1 cellular context compared by ENCODE assay signal in the genomic region with DNA sequence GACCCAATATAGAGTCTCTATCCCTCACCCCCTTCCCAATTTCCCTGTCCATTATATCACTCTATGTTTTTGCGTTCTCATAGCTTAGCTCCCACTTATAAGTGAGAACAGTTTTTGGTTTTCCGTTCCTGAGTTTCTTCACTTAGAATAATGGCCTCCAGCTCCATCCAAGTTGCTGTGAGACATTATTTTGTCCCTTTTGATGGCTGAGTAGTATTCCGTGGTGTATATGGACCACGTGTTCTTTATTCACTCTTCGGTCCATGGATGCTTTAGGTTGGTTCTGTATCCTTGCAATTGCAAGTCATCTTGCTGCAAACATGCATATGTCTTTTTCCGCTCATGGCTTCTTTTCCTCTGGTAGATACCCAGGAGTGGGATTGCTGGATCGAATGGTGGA.
TF ChIP-seq lines count a peak whose summit lies in the region.

No MANE protein-coding gene starts in this region.

TF ChIP-seq in HepG2, 621 proteins besides CTCF, POLR2A, EP300 and RAD21:
- TF ChIP-seq, protein P1, sequence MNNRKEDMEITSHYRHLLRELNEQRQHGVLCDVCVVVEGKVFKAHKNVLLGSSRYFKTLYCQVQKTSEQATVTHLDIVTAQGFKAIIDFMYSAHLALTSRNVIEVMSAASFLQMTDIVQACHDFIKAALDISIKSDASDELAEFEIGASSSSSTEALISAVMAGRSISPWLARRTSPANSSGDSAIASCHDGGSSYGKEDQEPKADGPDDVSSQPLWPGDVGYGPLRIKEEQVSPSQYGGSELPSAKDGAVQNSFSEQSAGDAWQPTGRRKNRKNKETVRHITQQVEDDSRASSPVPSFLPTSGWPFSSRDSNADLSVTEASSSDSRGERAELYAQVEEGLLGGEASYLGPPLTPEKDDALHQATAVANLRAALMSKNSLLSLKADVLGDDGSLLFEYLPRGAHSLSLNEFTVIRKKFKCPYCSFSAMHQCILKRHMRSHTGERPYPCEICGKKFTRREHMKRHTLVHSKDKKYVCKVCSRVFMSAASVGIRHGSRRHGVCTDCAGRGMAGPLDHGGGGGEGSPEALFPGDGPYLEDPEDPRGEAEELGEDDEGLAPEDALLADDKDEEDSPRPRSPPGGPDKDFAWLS (CRISPR knock-in tag; IDR thresholded peaks at IDR 0.05; ENCODE audit: borderline replicate concordance), result no peak
- no peak for TF ChIP-seq PHF21A (CRISPR knock-in tag; IDR thresholded peaks at IDR 0.05)
- TF ChIP-seq, protein P2, sequence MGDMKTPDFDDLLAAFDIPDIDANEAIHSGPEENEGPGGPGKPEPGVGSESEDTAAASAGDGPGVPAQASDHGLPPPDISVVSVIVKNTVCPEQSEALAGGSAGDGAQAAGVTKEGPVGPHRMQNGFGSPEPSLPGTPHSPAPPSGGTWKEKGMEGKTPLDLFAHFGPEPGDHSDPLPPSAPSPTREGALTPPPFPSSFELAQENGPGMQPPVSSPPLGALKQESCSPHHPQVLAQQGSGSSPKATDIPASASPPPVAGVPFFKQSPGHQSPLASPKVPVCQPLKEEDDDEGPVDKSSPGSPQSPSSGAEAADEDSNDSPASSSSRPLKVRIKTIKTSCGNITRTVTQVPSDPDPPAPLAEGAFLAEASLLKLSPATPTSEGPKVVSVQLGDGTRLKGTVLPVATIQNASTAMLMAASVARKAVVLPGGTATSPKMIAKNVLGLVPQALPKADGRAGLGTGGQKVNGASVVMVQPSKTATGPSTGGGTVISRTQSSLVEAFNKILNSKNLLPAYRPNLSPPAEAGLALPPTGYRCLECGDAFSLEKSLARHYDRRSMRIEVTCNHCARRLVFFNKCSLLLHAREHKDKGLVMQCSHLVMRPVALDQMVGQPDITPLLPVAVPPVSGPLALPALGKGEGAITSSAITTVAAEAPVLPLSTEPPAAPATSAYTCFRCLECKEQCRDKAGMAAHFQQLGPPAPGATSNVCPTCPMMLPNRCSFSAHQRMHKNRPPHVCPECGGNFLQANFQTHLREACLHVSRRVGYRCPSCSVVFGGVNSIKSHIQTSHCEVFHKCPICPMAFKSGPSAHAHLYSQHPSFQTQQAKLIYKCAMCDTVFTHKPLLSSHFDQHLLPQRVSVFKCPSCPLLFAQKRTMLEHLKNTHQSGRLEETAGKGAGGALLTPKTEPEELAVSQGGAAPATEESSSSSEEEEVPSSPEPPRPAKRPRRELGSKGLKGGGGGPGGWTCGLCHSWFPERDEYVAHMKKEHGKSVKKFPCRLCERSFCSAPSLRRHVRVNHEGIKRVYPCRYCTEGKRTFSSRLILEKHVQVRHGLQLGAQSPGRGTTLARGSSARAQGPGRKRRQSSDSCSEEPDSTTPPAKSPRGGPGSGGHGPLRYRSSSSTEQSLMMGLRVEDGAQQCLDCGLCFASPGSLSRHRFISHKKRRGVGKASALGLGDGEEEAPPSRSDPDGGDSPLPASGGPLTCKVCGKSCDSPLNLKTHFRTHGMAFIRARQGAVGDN (CRISPR knock-in tag; IDR thresholded peaks at IDR 0.05), result no peak
- no peak for TF ChIP-seq NONO (IDR thresholded peaks at IDR 0.05)
- no peak for TF ChIP-seq NONO (CRISPR knock-in tag; conservative IDR thresholded peaks at IDR 0.05)
- no peak for TF ChIP-seq ZBTB39 (CRISPR knock-in tag; IDR thresholded peaks at IDR 0.05)
- TF ChIP-seq ZEB1 (IDR thresholded peaks at IDR 0.05; ENCODE audit: insufficient replicate concordance, low read depth), result no peak
- no peak for TF ChIP-seq TOE1 (CRISPR knock-in tag; IDR thresholded peaks at IDR 0.05)
- no peak for TF ChIP-seq NCOA2 (CRISPR knock-in tag; IDR thresholded peaks at IDR 0.05)
- TF ChIP-seq ZNF546 (CRISPR knock-in tag; conservative IDR thresholded peaks at IDR 0.05), result no peak
- no peak for TF ChIP-seq AGO2 (optimal IDR thresholded peaks at IDR 0.05; ENCODE audit: low read depth, low read length)
- no peak for TF ChIP-seq ZNF501 (CRISPR knock-in tag; IDR thresholded peaks at IDR 0.05)
- no peak for TF ChIP-seq ZNF362 (CRISPR knock-in tag; IDR thresholded peaks at IDR 0.05; ENCODE audit: borderline replicate concordance)
- TF ChIP-seq NR2F1 (CRISPR knock-in tag; IDR thresholded peaks at IDR 0.05), result no peak
- TF ChIP-seq SP2 (CRISPR knock-in tag; IDR thresholded peaks at IDR 0.05), result no peak
- TF ChIP-seq, protein P3, sequence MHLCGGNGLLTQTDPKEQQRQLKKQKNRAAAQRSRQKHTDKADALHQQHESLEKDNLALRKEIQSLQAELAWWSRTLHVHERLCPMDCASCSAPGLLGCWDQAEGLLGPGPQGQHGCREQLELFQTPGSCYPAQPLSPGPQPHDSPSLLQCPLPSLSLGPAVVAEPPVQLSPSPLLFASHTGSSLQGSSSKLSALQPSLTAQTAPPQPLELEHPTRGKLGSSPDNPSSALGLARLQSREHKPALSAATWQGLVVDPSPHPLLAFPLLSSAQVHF (CRISPR knock-in tag; IDR thresholded peaks at IDR 0.05), result no peak
- TF ChIP-seq KDM6A (CRISPR knock-in tag; IDR thresholded peaks at IDR 0.05; ENCODE audit: low read depth), result no peak
- no peak for TF ChIP-seq KLF9 (CRISPR knock-in tag; IDR thresholded peaks at IDR 0.05; ENCODE audit: low read depth)
- TF ChIP-seq, protein P4, sequence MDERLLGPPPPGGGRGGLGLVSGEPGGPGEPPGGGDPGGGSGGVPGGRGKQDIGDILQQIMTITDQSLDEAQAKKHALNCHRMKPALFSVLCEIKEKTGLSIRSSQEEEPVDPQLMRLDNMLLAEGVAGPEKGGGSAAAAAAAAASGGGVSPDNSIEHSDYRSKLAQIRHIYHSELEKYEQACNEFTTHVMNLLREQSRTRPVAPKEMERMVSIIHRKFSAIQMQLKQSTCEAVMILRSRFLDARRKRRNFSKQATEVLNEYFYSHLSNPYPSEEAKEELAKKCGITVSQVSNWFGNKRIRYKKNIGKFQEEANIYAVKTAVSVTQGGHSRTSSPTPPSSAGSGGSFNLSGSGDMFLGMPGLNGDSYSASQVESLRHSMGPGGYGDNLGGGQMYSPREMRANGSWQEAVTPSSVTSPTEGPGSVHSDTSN (CRISPR knock-in tag; IDR thresholded peaks at IDR 0.05), result no peak
- no peak for TF ChIP-seq SP4 (CRISPR knock-in tag; IDR thresholded peaks at IDR 0.05)
- no peak for TF ChIP-seq RBM39 (IDR thresholded peaks at IDR 0.05; ENCODE audit: low read depth, low read length, poor library complexity, severe bottlenecking)
